ENCODE assay signal across 24 cellular contexts in the genomic region with DNA sequence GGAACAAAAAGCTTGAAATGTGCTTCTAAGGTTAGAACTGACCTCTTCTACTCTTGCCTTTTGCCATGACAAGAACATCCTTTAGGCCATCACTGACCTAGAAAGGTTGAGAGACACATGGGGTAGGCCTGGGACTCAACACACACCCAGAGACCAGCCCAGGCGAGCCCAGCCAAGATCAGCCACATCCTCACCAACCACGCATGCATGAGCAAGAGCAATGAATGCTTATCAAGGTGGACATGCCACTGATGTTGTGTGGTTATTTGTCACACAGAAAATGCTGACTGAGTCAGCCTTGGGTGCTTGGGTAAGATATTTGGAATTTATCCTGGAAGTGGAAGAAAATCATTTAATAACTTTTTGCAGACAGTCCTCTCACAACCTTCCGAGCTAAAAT. TPM values are rescaled to one million over a fixed set of nuclear protein-coding genes. Genes with fewer than 3 reads are reported as not detected.
DNase-seq lines count a peak whose midpoint lies in the region; ATAC-seq, FAIRE-seq and TF ChIP-seq lines count a peak whose summit lies in the region.
"Had no signal": no experiment of that assay in that cellular context is flagged by ENCODE, and none has a peak within 500 bp of the region (broad histone marks: within the 10 kb centered on the region; RNA-seq: fewer than 3 reads in every experiment).

No MANE protein-coding gene starts in this region.

- intact Hi-C loops in mammary epithelial cell (cut with micrococcal nuclease) (no loop called here), breast epithelium (cut with DNase I; ENCODE audit: low total_unique reads) (loop anchor here (10.0 kb wide), 1 partner anchor 1240 kb away; no protein-coding TSS in a partner anchor)

- H3K79me2 ChIP-seq in mammary epithelial cell (ENCODE audit: insufficient read depth, low read length) (no peaks in the 10 kb centered on the region), astrocyte (ENCODE audit: insufficient read depth, low read length) (no peaks in the 10 kb centered on the region)

- H3K27me3 ChIP-seq in mammary epithelial cell (ENCODE audit: insufficient read depth, low read length) (no peaks in the 10 kb centered on the region), breast epithelium (no peaks in the 10 kb centered on the region), astrocyte (ENCODE audit: insufficient read depth, low read length) (peaks cover 4% of the 10 kb centered on the region)
- H3K27me3 ChIP-seq: BLaER1, SJSA1 had no signal

- no peak overlapping the region for H2AFZ ChIP-seq in mammary epithelial cell (ENCODE audit: low read depth, low read length)
- H2AFZ ChIP-seq in astrocyte (ENCODE audit: low read depth, low read length) = no peak overlapping the region

- peak; percentile 73 for DNase-seq in mammary epithelial cell
- no peak for DNase-seq in breast epithelium (ENCODE audit: low spot score in 2 of 2)
- DNase-seq in astrocyte (ENCODE audit: low read depth) = peak; percentile 75
- DNase-seq in iris pigment epithelial cell (ENCODE audit: low read depth) = peak; percentile 14
- DNase-seq in NCI-H345 treated with DMSO at 0.1 percent for 48 hours (lab: John Stamatoyannopoulos, UW; ENCODE audit: unreplicated experiment) = no peak
- no peak for DNase-seq in frontal cortex (ENCODE audit: low spot score in 2 of 2)
- no peak for DNase-seq in T-helper 2 cell
- DNase-seq: CD8-positive, alpha-beta T cell; DMS79 treated with DMSO at 0.1 percent for 48 hours; GF-D8; NCI-H1092 treated with DMSO at 0.1 percent for 48 hours; NCI-H2081 treated with DMSO at 0.1 percent for 48 hours; NCI-H526 had no signal

- FAIRE-seq in astrocyte (lab: Jason Lieb, UNC) (no peak), frontal cortex (lab: Jason Lieb, UNC) (no peak)
- FAIRE-seq: D721Med, GM12891, GM18507, H1, HepG2 had no signal

- no peak for TF ChIP-seq POLR2A in breast epithelium (IDR thresholded peaks at IDR 0.05)

- peaks cover 10% of the 10 kb centered on the region for H3K4me1 Mint-ChIP-seq in astrocyte (ENCODE audit: low read depth, unreplicated experiment)

- H3K4me1 ChIP-seq in mammary epithelial cell (ENCODE audit: insufficient read depth, low read length) (no peaks in the 10 kb centered on the region), breast epithelium (no peaks in the 10 kb centered on the region), astrocyte (ENCODE audit: insufficient read depth, low read length) (no peaks in the 10 kb centered on the region)
- H3K4me1 ChIP-seq: BLaER1 had no signal

- 67% methylated on average over 2 of the region's 3 CpGs for WGBS in mammary epithelial cell (ENCODE audit: low coverage, missing lambda C conversion rate)

- H3K9me3 ChIP-seq in mammary epithelial cell (replicated peaks; ENCODE audit: insufficient read depth, low read length) (peaks cover 3% of the 10 kb centered on the region), breast epithelium (peaks cover 0 to 7% of the 10 kb centered on the region in 2 donors), astrocyte (ENCODE audit: insufficient read depth, low read depth, low read length) (no peaks in the 10 kb centered on the region)
- H3K9me3 ChIP-seq: BLaER1 had no signal

- no peak overlapping the region for H3K4me2 ChIP-seq in mammary epithelial cell (ENCODE audit: insufficient read depth, low read depth, low read length)
- H3K4me2 ChIP-seq in astrocyte (ENCODE audit: low read length) = no peak overlapping the region
- H3K4me2 ChIP-seq: BLaER1, KMS-11 had no signal

- H3K4me3 ChIP-seq in mammary epithelial cell (replicated peaks in 1 of 3; ENCODE audit: insufficient read depth in 1 of 3, low read depth in 2 of 3, low read length in 3 of 3) (no peak overlapping the region), breast epithelium (no peak overlapping the region), astrocyte (ENCODE audit: insufficient read depth, low read depth, low read length) (no peak overlapping the region)
- H3K4me3 ChIP-seq: BLaER1, SJSA1 had no signal

- BruUV-seq in mammary epithelial cell (replicated peaks; lab: Mats Ljungman, UMichigan) = no TSS peak

- no peak overlapping the region for H3K4me3 Mint-ChIP-seq in astrocyte (ENCODE audit: unreplicated experiment)
- H3K4me3 Mint-ChIP-seq: CD8-positive, alpha-beta T cell had no signal

- peaks cover 5% of the 10 kb centered on the region for H3K36me3 Mint-ChIP-seq in astrocyte (ENCODE audit: low read depth, unreplicated experiment)
- H3K36me3 Mint-ChIP-seq: CD8-positive, alpha-beta T cell had no signal

- dilution Hi-C loops in mammary epithelial cell (cut with HindIII; ENCODE audit: low sequenced_read_pairs) = no loop called here

- H3K27me3 Mint-ChIP-seq in astrocyte (ENCODE audit: low read depth, unreplicated experiment) = peaks cover 24% of the 10 kb centered on the region

- no peak for TF ChIP-seq CTCF in mammary epithelial cell (conservative IDR thresholded peaks at IDR 0.05 in 1 of 2, IDR thresholded peaks at IDR 0.05 in 1 of 2; ENCODE audit: extremely low read depth in 1 of 2, insufficient read depth in 1 of 2, low read depth in 1 of 2, low read length in 2 of 2)
- TF ChIP-seq CTCF in breast epithelium (IDR thresholded peaks at IDR 0.05) = no peak
- TF ChIP-seq CTCF in astrocyte (IDR thresholded peaks at IDR 0.05; ENCODE audit: insufficient read depth, low read depth, low read length) = no peak

- no peaks in the 10 kb centered on the region for H4K20me1 ChIP-seq in mammary epithelial cell (ENCODE audit: insufficient read depth, low read length)
- no peaks in the 10 kb centered on the region for H4K20me1 ChIP-seq in astrocyte (ENCODE audit: insufficient read depth, low read length)
- H4K20me1 ChIP-seq: BLaER1 had no signal

- H3K36me3 ChIP-seq in mammary epithelial cell (ENCODE audit: insufficient read depth, low read length) = no peaks in the 10 kb centered on the region
- no peaks in the 10 kb centered on the region for H3K36me3 ChIP-seq in breast epithelium
- H3K36me3 ChIP-seq in astrocyte (ENCODE audit: insufficient read depth, low read length) = no peaks in the 10 kb centered on the region
- H3K36me3 ChIP-seq: BLaER1, SJSA1 had no signal

- no peak overlapping the region for H3K27ac Mint-ChIP-seq in astrocyte (ENCODE audit: unreplicated experiment)
- H3K27ac Mint-ChIP-seq: CD8-positive, alpha-beta T cell had no signal

- no peak for ATAC-seq in GM19023 (IDR thresholded peaks at IDR 0.05; ENCODE audit: unreplicated experiment)
- ATAC-seq: CD8-positive, alpha-beta T cell; HepG2 had no signal

- in situ Hi-C loops in mammary epithelial cell (cut with MboI; ENCODE audit: low sequenced_read_pairs in 2 of 2) = loop anchor here in 1 of 2 donors (25.0 kb wide), 1 partner anchor 188 kb away; no protein-coding TSS in a partner anchor

- peaks cover 25% of the 10 kb centered on the region for H3K9me3 Mint-ChIP-seq in astrocyte (ENCODE audit: unreplicated experiment)
- H3K9me3 Mint-ChIP-seq: CD8-positive, alpha-beta T cell had no signal

- H3K9ac ChIP-seq in mammary epithelial cell (ENCODE audit: insufficient read depth, low read length) (no peak overlapping the region), astrocyte (ENCODE audit: low read length) (no peak overlapping the region)
- H3K9ac ChIP-seq: BLaER1, KMS-11 had no signal

- no peak overlapping the region for H3K27ac ChIP-seq in mammary epithelial cell (ENCODE audit: insufficient read depth, low read depth, low read length)
- H3K27ac ChIP-seq in breast epithelium = no peak overlapping the region
- no peak overlapping the region for H3K27ac ChIP-seq in astrocyte (ENCODE audit: low read depth, low read length)
- H3K27ac ChIP-seq: 22Rv1, BLaER1, KMS-11, SJSA1 had no signal

- CTCF ChIA-PET in mammary epithelial cell (lab: Charles Lee; ENCODE audit: low non-redundant PET) = interaction anchor here (0.6 kb wide), 1 partner anchor 736 kb away, joined by 3 read pairs; no protein-coding TSS in a partner anchor

RNA-seq across cellular contexts. Expression of a gene that starts 39.4 kb away (rescaled TPM):
- total RNA-seq in mammary epithelial cell (not detected), breast epithelium (not detected), astrocyte (not detected in 2 replicates), frontal cortex (not detected)
- polyA plus RNA-seq in mammary epithelial cell = not detected
- polyA minus RNA-seq in mammary epithelial cell = not detected
- total RNA-seq: CD8-positive, alpha-beta T cell; H1; HepG2; MCF 10A; SJSA1 had no signal
- polyA plus RNA-seq: H1, HepG2 had no signal

Comparison
In these comparisons a context has a peak if more than half of its experiments do, and no peak if none do; other contexts are left out.
1. DNase-seq: peak in mammary epithelial cell (single experiment), astrocyte (single experiment) and iris pigment epithelial cell (single experiment); none in breast epithelium (0 of 2), NCI-H345 treated with DMSO at 0.1 percent for 48 hours (single experiment), frontal cortex (0 of 2) and T-helper 2 cell (0 of 5).